ENCODE assay signal across 1 cellular context in genomic region chr7:726084-726853, GRCh38.
TF ChIP-seq lines count a peak whose summit lies in the region.

TSS of gene DNAAF5 (plus strand) at chr7:726699. CDS start at chr7:726721, 22 bp downstream.

TF ChIP-seq in K562, 482 proteins besides CTCF, POLR2A, EP300 and RAD21 (continued from another document and continues in another):
- TF ChIP-seq ZNF740 (CRISPR knock-in tag; IDR thresholded peaks at IDR 0.05) = no peak
- no peak for TF ChIP-seq ZNF740 (tag; IDR thresholded peaks at IDR 0.05)
- no peak for TF ChIP-seq ZNF311 (CRISPR knock-in tag; IDR thresholded peaks at IDR 0.05)
- peak; percentile 89 to 99 (median 98) for TF ChIP-seq YY1 (IDR thresholded peaks at IDR 0.05; ENCODE audit: borderline replicate concordance in 1 of 3, control insufficient read depth in 1 of 3, extremely low read depth in 1 of 3, insufficient read depth in 3 of 3, insufficient read length in 1 of 3, insufficient replicate concordance in 2 of 3, low read depth in 1 of 3, low read length in 2 of 3)
- TF ChIP-seq CREM (IDR thresholded peaks at IDR 0.05; ENCODE audit: low read depth) = peak; percentile 80
- no peak for TF ChIP-seq NCOA6 (IDR thresholded peaks at IDR 0.05)
- no peak for TF ChIP-seq RUNX1 (IDR thresholded peaks at IDR 0.05; ENCODE audit: low read depth)
- TF ChIP-seq BCLAF1 (IDR thresholded peaks at IDR 0.05; ENCODE audit: borderline replicate concordance in 1 of 2, control insufficient read depth in 1 of 2, low read depth in 2 of 2, low read length in 1 of 2) = no peak
- no peak for TF ChIP-seq DEAF1 (CRISPR knock-in tag; IDR thresholded peaks at IDR 0.05)
- no peak for TF ChIP-seq GATA2 (CRISPR knock-in tag; IDR thresholded peaks at IDR 0.05)
- 0 out of 4 replicates have a peak, but pooled peaks of 1 of the 2 experiments have one; percentile 30 for TF ChIP-seq FOXA3 (CRISPR knock-in tag; conservative IDR thresholded peaks at IDR 0.05 in 1 of 2, IDR thresholded peaks at IDR 0.05 in 1 of 2)
- peak; percentile 70 for TF ChIP-seq U2AF1 (optimal IDR thresholded peaks at IDR 0.05; ENCODE audit: low read depth, low read length)
- peak; percentile 29 for TF ChIP-seq RBM25 (IDR thresholded peaks at IDR 0.05; ENCODE audit: low read depth, low read length, severe bottlenecking)
- no peak for TF ChIP-seq ID3 (CRISPR knock-in tag; IDR thresholded peaks at IDR 0.05)
- 0 out of 2 replicates have a peak, but pooled peaks have one; percentile 48 for TF ChIP-seq ID3 (tag; IDR thresholded peaks at IDR 0.05)
- 0 out of 2 replicates have a peak, but pooled peaks have one; percentile 60 for TF ChIP-seq NR4A1 (CRISPR knock-in tag; IDR thresholded peaks at IDR 0.05)
- no peak for TF ChIP-seq NR4A1 (tag; IDR thresholded peaks at IDR 0.05)
- no peak for TF ChIP-seq ZNF23 (CRISPR knock-in tag; IDR thresholded peaks at IDR 0.05)
- TF ChIP-seq ZNF696 (CRISPR knock-in tag; conservative IDR thresholded peaks at IDR 0.05) = no peak
- peak; percentile 95 for TF ChIP-seq MXD1 (CRISPR knock-in tag; IDR thresholded peaks at IDR 0.05; ENCODE audit: borderline replicate concordance, poor library complexity, severe bottlenecking)
- no peak for TF ChIP-seq E2F4 (CRISPR knock-in tag; IDR thresholded peaks at IDR 0.05; ENCODE audit: low read depth)
- TF ChIP-seq HINFP (tag; conservative IDR thresholded peaks at IDR 0.05; ENCODE audit: low read depth) = no peak
- TF ChIP-seq STAG1 (CRISPR knock-in tag; IDR thresholded peaks at IDR 0.05; ENCODE audit: borderline replicate concordance) = no peak
- TF ChIP-seq MCM3 (IDR thresholded peaks at IDR 0.05) = no peak
- no peak for TF ChIP-seq ZNF408 (CRISPR knock-in tag; IDR thresholded peaks at IDR 0.05; ENCODE audit: low read depth)
- TF ChIP-seq ZBTB17 (CRISPR knock-in tag; IDR thresholded peaks at IDR 0.05) = peak; percentile 15; the same call in 1 of the 2 replicates
- TF ChIP-seq ETS1 (conservative IDR thresholded peaks at IDR 0.05; ENCODE audit: control insufficient read depth, low read depth, low read length) = peak; percentile 77; the same call in 1 of the 2 replicates
- peak; percentile 97 for TF ChIP-seq ARID4B (CRISPR knock-in tag; IDR thresholded peaks at IDR 0.05)
- TF ChIP-seq NR0B1 (IDR thresholded peaks at IDR 0.05; ENCODE audit: partially characterized antibody) = no peak
- TF ChIP-seq EP400 (IDR thresholded peaks at IDR 0.05) = peak; percentile 97
- no peak for TF ChIP-seq TAL1 (IDR thresholded peaks at IDR 0.05)
- peak; percentile 43; the same call in 1 of the 2 replicates for TF ChIP-seq NR2F6 (CRISPR knock-in tag; IDR thresholded peaks at IDR 0.05)
- peak; percentile 67; the same call in 1 of the 2 replicates for TF ChIP-seq JUN (IDR thresholded peaks at IDR 0.05; ENCODE audit: borderline replicate concordance, low read depth, low read length)
- TF ChIP-seq JUN (CRISPR knock-in tag; IDR thresholded peaks at IDR 0.05; ENCODE audit: borderline replicate concordance) = peak; percentile 79; the same call in 1 of the 2 replicates
- no peak for TF ChIP-seq THRB (CRISPR knock-in tag; conservative IDR thresholded peaks at IDR 0.05)
- TF ChIP-seq GABPB1 (CRISPR knock-in tag; IDR thresholded peaks at IDR 0.05) = peak; percentile 97
- TF ChIP-seq EGR1 (conservative IDR thresholded peaks at IDR 0.05) = peak; percentile 40
- no peak for TF ChIP-seq ZKSCAN3 (CRISPR knock-in tag; IDR thresholded peaks at IDR 0.05)
- no peak for TF ChIP-seq ZFP91 (CRISPR knock-in tag; IDR thresholded peaks at IDR 0.05)
- TF ChIP-seq ZNF431 (CRISPR knock-in tag; IDR thresholded peaks at IDR 0.05) = peak; percentile 79
- peak; percentile 77 to 99; a peak in 3 of 4 replicates for TF ChIP-seq HDAC1 (IDR thresholded peaks at IDR 0.05)
- TF ChIP-seq DMBX1 (CRISPR knock-in tag; IDR thresholded peaks at IDR 0.05; ENCODE audit: borderline replicate concordance) = 0 out of 2 replicates have a peak, but pooled peaks have one; percentile 39
- TF ChIP-seq SUPT5H (IDR thresholded peaks at IDR 0.05) = peak; percentile 71
